Comparison of ENCODE assay signal across 13 cellular contexts in the genomic region with DNA sequence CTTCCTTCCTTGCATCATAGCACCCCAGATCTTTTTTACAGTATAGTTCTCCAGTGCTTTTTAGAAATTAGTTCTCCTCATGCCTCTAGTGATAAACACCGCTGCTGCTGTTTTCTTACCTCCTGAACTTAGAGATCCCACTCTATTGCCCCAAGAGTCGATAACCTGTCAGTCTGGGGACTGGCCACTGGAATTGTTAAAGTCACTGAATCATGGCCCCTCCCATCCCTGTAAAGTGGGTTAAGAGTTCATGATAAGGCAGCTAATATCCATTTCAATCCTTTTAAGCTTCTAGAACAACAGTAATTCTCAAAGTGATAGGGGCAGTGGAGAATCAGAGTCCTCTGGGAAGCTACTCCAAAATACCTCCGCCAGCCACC. TPM values are rescaled to one million over a fixed set of nuclear protein-coding genes. Genes with fewer than 3 reads are reported as not detected.
DNase-seq lines count a peak whose midpoint lies in the region; ATAC-seq and TF ChIP-seq lines count a peak whose summit lies in the region.
"Had no signal": no experiment of that assay in that cellular context is flagged by ENCODE, and none has a peak within 500 bp of the region (broad histone marks: within the 10 kb centered on the region; RNA-seq: fewer than 3 reads in every experiment).

No MANE protein-coding gene starts in this region.

- no peak for ATAC-seq in CD4-positive, alpha-beta T cell (ENCODE audit: poor library complexity)
- ATAC-seq in activated naive CD8-positive, alpha-beta T cell treated with anti-CD3 and anti-CD28 coated beads, Interleukin-2, amount 50 U/mL, for 24 hours = no peak
- ATAC-seq in HG03457 (IDR thresholded peaks at IDR 0.05; ENCODE audit: unreplicated experiment) = no peak

- CTCF ChIA-PET in CD4-positive, alpha-beta T cell (lab: Charles Lee) = no interaction called here

- no peak for DNase-seq in CD4-positive, alpha-beta T cell
- no peak for DNase-seq in activated naive CD8-positive, alpha-beta T cell treated with anti-CD3 and anti-CD28 coated beads, Interleukin-2, amount 50 U/mL, for 24 hours
- no peak for DNase-seq in UCSD-AML1 (lab: John Stamatoyannopoulos, UW; ENCODE audit: unreplicated experiment)
- DNase-seq in NCI-H1436 treated with DMSO at 0.1 percent for 48 hours (lab: John Stamatoyannopoulos, UW) = no peak
- DNase-seq in hypothalamus (lab: John Stamatoyannopoulos, UW) = no peak
- DNase-seq: activated effector memory CD4-positive, alpha-beta T cell treated with Interleukin-2 at 50 U/mL for 16 hours; T-helper 9 cell had no signal

- POLR2A ChIA-PET in CD4-positive, alpha-beta T cell (lab: Charles Lee) = interaction anchor here (2.3 to 4.1 kb wide), 3 partner anchors 18 to 146 kb away, joined by 14 to 45 read pairs (median 25); partner anchors contain the start of genes CCDC47, DDX42 and PSMC5

- TF ChIP-seq CTCF in CD4-positive, alpha-beta T cell (IDR thresholded peaks at IDR 0.05) = no peak
- no peak for TF ChIP-seq CTCF in nephron (IDR thresholded peaks at IDR 0.05; ENCODE audit: unreplicated experiment in 3 of 3)

- no peaks in the 10 kb centered on the region for H3K9me3 Mint-ChIP-seq in CD4-positive, alpha-beta T cell
- H3K9me3 Mint-ChIP-seq in IgD-negative memory B cell (no peaks in the 10 kb centered on the region), nephron (peaks cover 4% of the 10 kb centered on the region)
- peaks cover 10% of the 10 kb centered on the region for H3K9me3 Mint-ChIP-seq in activated naive CD8-positive, alpha-beta T cell treated with anti-CD3 and anti-CD28 coated beads, Interleukin-2, amount 50 U/mL, for 24 hours

- H3K27me3 ChIP-seq in CD4-positive, alpha-beta T cell (ENCODE audit: control insufficient read depth, insufficient read depth, low read length) = no peaks in the 10 kb centered on the region

- peak overlapping the region; percentile 91 for H3K27ac Mint-ChIP-seq in CD4-positive, alpha-beta T cell
- H3K27ac Mint-ChIP-seq in IgD-negative memory B cell = peak overlapping the region in 2 of 3 donors; percentile 85 to 99
- peak overlapping the region; percentile 83 for H3K27ac Mint-ChIP-seq in activated naive CD8-positive, alpha-beta T cell treated with anti-CD3 and anti-CD28 coated beads, Interleukin-2, amount 50 U/mL, for 24 hours
- peak overlapping the region; percentile 80 to 99 (median 98) for H3K27ac Mint-ChIP-seq in nephron

- H3K36me3 Mint-ChIP-seq in CD4-positive, alpha-beta T cell (ENCODE audit: low read depth) = no peaks in the 10 kb centered on the region
- H3K36me3 Mint-ChIP-seq in IgD-negative memory B cell (no peaks in the 10 kb centered on the region), nephron (ENCODE audit: low read depth) (no peaks in the 10 kb centered on the region)
- H3K36me3 Mint-ChIP-seq in activated naive CD8-positive, alpha-beta T cell treated with anti-CD3 and anti-CD28 coated beads, Interleukin-2, amount 50 U/mL, for 24 hours (ENCODE audit: low read depth) = peaks cover 7% of the 10 kb centered on the region

- H3K27ac ChIP-seq in CD4-positive, alpha-beta T cell (ENCODE audit: low read depth, low read length) = no peak overlapping the region

- H3K4me1 Mint-ChIP-seq in CD4-positive, alpha-beta T cell (ENCODE audit: low read depth) = peaks cover 48% of the 10 kb centered on the region
- H3K4me1 Mint-ChIP-seq in IgD-negative memory B cell (peaks cover 28 to 48% (median 29%) of the 10 kb centered on the region in 3 donors), nephron (peaks cover 31% of the 10 kb centered on the region)
- peaks cover 44% of the 10 kb centered on the region for H3K4me1 Mint-ChIP-seq in activated naive CD8-positive, alpha-beta T cell treated with anti-CD3 and anti-CD28 coated beads, Interleukin-2, amount 50 U/mL, for 24 hours

- H3K9me3 ChIP-seq in CD4-positive, alpha-beta T cell (ENCODE audit: control insufficient read depth, low read length) = no peaks in the 10 kb centered on the region
- H3K9me3 ChIP-seq: prostate gland had no signal

- H3K27me3 Mint-ChIP-seq in CD4-positive, alpha-beta T cell = no peaks in the 10 kb centered on the region
- H3K27me3 Mint-ChIP-seq in IgD-negative memory B cell (no peaks in the 10 kb centered on the region), nephron (ENCODE audit: low read depth) (peaks cover 4% of the 10 kb centered on the region)
- peaks cover 3% of the 10 kb centered on the region for H3K27me3 Mint-ChIP-seq in activated naive CD8-positive, alpha-beta T cell treated with anti-CD3 and anti-CD28 coated beads, Interleukin-2, amount 50 U/mL, for 24 hours

- intact Hi-C loops in CD4-positive, alpha-beta T cell (cut with DNase I, micrococcal nuclease) = loop anchor here (5.0 to 10.0 kb wide), 7 partner anchors 102 to 663 kb away; partner anchors contain the start of genes MAP3K3 (in 2 of the 2), CEP95 (in 1 of the 2), DCAF7 (in 1 of the 2) and DDX5 (in 1 of the 2)

- H3K4me3 Mint-ChIP-seq in CD4-positive, alpha-beta T cell = peak overlapping the region; percentile 93
- H3K4me3 Mint-ChIP-seq in IgD-negative memory B cell (peak overlapping the region; percentile 41 to 93 (median 86)), nephron (peak overlapping the region; percentile 84 to 89 (median 89))
- peak overlapping the region; percentile 95 for H3K4me3 Mint-ChIP-seq in activated naive CD8-positive, alpha-beta T cell treated with anti-CD3 and anti-CD28 coated beads, Interleukin-2, amount 50 U/mL, for 24 hours

RNA-seq across cellular contexts. Expression of gene SMARCD2, which starts 1.8 kb away (rescaled TPM):
- total RNA-seq in CD4-positive, alpha-beta T cell = 100 to 1,000 TPM; 102 to 111 TPM
- 96.1 TPM for polyA plus RNA-seq in IgD-negative memory B cell

RNA-seq across cellular contexts. Expression of gene FTSJ3, which starts 16.8 kb away (rescaled TPM):
- 10 to 100 TPM; 47.6 to 51.1 TPM for total RNA-seq in CD4-positive, alpha-beta T cell
- polyA plus RNA-seq in IgD-negative memory B cell = 28.7 TPM

RNA-seq across cellular contexts. Expression of gene PSMC5, which starts 17.1 kb away (rescaled TPM):
- 10 to 100 TPM; 83.1 to 84.6 TPM for total RNA-seq in CD4-positive, alpha-beta T cell
- 139 TPM for polyA plus RNA-seq in IgD-negative memory B cell

RNA-seq across cellular contexts. Expression of gene CSH2, which starts 29.2 kb away (rescaled TPM):
- not detected for total RNA-seq in CD4-positive, alpha-beta T cell
- not detected for polyA plus RNA-seq in IgD-negative memory B cell
- total RNA-seq: left ventricle myocardium superior, prostate gland, ureter had no signal

RNA-seq across cellular contexts. Expression of gene GH2, which starts 37.5 kb away (rescaled TPM):
- total RNA-seq in CD4-positive, alpha-beta T cell = not detected
- not detected for polyA plus RNA-seq in IgD-negative memory B cell
- total RNA-seq: left ventricle myocardium superior, prostate gland, ureter had no signal
